In the genomic region with DNA sequence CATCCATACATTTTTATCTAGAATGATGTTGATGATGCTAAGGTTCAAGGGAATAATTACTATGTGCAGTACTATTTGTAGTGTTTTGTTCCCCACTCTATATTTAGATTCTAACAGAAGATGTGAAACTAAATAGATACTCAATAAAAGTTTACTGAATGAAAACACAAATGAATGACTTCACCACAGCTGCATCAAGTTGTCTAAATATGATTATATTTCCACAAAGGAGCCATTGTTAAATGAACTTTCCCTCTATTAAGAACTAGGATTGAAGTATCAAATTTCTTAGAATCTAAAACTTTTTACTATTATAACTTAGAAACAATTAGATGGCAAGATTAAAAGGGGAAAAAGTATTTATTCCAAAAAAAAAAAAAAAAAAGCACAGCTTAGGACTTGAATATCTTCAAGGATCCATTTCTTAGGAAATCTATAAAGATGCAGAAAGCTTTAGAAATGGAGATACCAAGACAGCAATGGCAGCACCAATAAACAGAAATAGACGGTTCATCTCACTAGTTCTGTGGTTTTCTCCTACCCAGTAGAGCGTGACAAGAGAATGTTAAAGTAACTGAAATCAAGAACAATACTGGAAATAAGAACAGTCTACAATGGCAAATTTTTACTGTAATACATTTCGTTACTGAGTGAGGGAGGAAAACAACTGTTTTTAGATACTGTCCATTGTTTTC, we compare ENCODE assay signal across 10 cellular contexts.
A peak's percentile ranks its signal among the peaks of the same experiment; 100 is the strongest.
DNase-seq lines count a peak whose midpoint lies in the region; ATAC-seq lines count a peak whose summit lies in the region.
"Had no signal": no experiment of that assay in that cellular context is flagged by ENCODE, and none has a peak within 500 bp of the region (broad histone marks: within the 10 kb centered on the region; RNA-seq: fewer than 3 reads in every experiment).

No MANE protein-coding gene starts in this region.

- intact Hi-C loops in right cardiac atrium (cut with DNase I) = no loop called here
- intact Hi-C loops in head of caudate nucleus (cut with DNase I) = no loop called here

- ATAC-seq in HG02610 (IDR thresholded peaks at IDR 0.05; ENCODE audit: unreplicated experiment) (peak; percentile 84), HG03520 (IDR thresholded peaks at IDR 0.05; ENCODE audit: unreplicated experiment) (peak; percentile 78), right cardiac atrium (no peak)
- peak; percentile 90 for ATAC-seq in stimulated activated memory B cell treated with anti-CD40 and anti-IgM and Interleukin-4, amounts not matched to agents 10 μg/mL and 1 μg/mL and 100 μg/mL, for 72 hours

- H3K27ac ChIP-seq in right cardiac atrium (ENCODE audit: low read length) = no peak overlapping the region
- H3K27ac ChIP-seq: 22Rv1 had no signal

- no peaks in the 10 kb centered on the region for H3K27me3 ChIP-seq in right cardiac atrium (ENCODE audit: control insufficient read depth, insufficient read depth)

- peak overlapping the region; percentile 68 for H3K4me3 Mint-ChIP-seq in stimulated activated memory B cell treated with anti-CD40 and anti-IgM and Interleukin-4, amounts not matched to agents 10 μg/mL and 1 μg/mL and 100 μg/mL, for 72 hours

- no peaks in the 10 kb centered on the region for H3K27me3 Mint-ChIP-seq in stimulated activated memory B cell treated with anti-CD40 and anti-IgM and Interleukin-4, amounts not matched to agents 10 μg/mL and 1 μg/mL and 100 μg/mL, for 72 hours

- 90% methylated on average over 3 of the region's 3 CpGs for WGBS in right cardiac atrium

- H3K4me1 Mint-ChIP-seq in stimulated activated memory B cell treated with anti-CD40 and anti-IgM and Interleukin-4, amounts not matched to agents 10 μg/mL and 1 μg/mL and 100 μg/mL, for 72 hours = peaks cover 83% of the 10 kb centered on the region

- no peaks in the 10 kb centered on the region for H3K9me3 ChIP-seq in right cardiac atrium (ENCODE audit: control insufficient read depth, low read length)

- H3K36me3 Mint-ChIP-seq in stimulated activated memory B cell treated with anti-CD40 and anti-IgM and Interleukin-4, amounts not matched to agents 10 μg/mL and 1 μg/mL and 100 μg/mL, for 72 hours = peaks cover 39% of the 10 kb centered on the region

- no peak overlapping the region for H3K4me3 ChIP-seq in right cardiac atrium (ENCODE audit: low read length)

- H3K4me1 ChIP-seq in right cardiac atrium (ENCODE audit: control insufficient read depth, insufficient read depth, low read length) = peaks cover 1% of the 10 kb centered on the region

- peak overlapping the region; percentile 94 for H3K27ac Mint-ChIP-seq in stimulated activated memory B cell treated with anti-CD40 and anti-IgM and Interleukin-4, amounts not matched to agents 10 μg/mL and 1 μg/mL and 100 μg/mL, for 72 hours

- H3K9me3 Mint-ChIP-seq in stimulated activated memory B cell treated with anti-CD40 and anti-IgM and Interleukin-4, amounts not matched to agents 10 μg/mL and 1 μg/mL and 100 μg/mL, for 72 hours = no peaks in the 10 kb centered on the region

- peak; percentile 35 for DNase-seq in NCI-H526 treated with DMSO at 0.1 percent for 48 hours (lab: John Stamatoyannopoulos, UW)
- DNase-seq in NCI-H526 (lab: John Stamatoyannopoulos, UW) = no peak
- no peak for DNase-seq in stimulated activated CD4-positive, alpha-beta T cell treated with anti-CD3 and anti-CD28 coated beads, Interleukin-12 subunit alpha, Interleukin-12 subunit beta, amount 100 ng/mL, for 4 hours
- DNase-seq in right cardiac atrium = no peak
- DNase-seq in head of caudate nucleus = no peak
- DNase-seq: activated gamma-delta T cell treated with Interleukin-2 at 50 U/mL for 16 hours had no signal

Comparison
In these comparisons a context has a peak if more than half of its experiments do, and no peak if none do; other contexts are left out.
1. ATAC-seq: peak in HG02610 (single experiment), HG03520 (single experiment) and stimulated activated memory B cell treated with anti-CD40 and anti-IgM and Interleukin-4, amounts not matched to agents 10 μg/mL and 1 μg/mL and 100 μg/mL, for 72 hours (single experiment); none in right cardiac atrium (0 of 2).